In genomic region chr11:32427935-32428664, GRCh38 we compare ENCODE assay signal across 23 cellular contexts. TPM values are rescaled to one million over a fixed set of nuclear protein-coding genes. Genes with fewer than 3 reads are reported as not detected.
DNase-seq lines count a peak whose midpoint lies in the region; ATAC-seq and TF ChIP-seq lines count a peak whose summit lies in the region.
"Had no signal": no experiment of that assay in that cellular context is flagged by ENCODE, and none has a peak within 500 bp of the region (broad histone marks: within the 10 kb centered on the region; RNA-seq: fewer than 3 reads in every experiment).

No MANE protein-coding gene starts in this region.

- no peaks in the 10 kb centered on the region for H3K79me1 ChIP-seq in mesendoderm (ENCODE audit: low read length)

- H4K5ac ChIP-seq in mesendoderm (ENCODE audit: low read length): no peak overlapping the region

- TF ChIP-seq POLR2A in testis (IDR thresholded peaks at IDR 0.05): no peak
- no peak for TF ChIP-seq POLR2A in breast epithelium (IDR thresholded peaks at IDR 0.05)

- no peak overlapping the region for H3K4ac ChIP-seq in mesendoderm (ENCODE audit: low read depth, low read length)

- no peak overlapping the region for H4K8ac ChIP-seq in mesendoderm (ENCODE audit: low read depth, low read length)

- H2BK15ac ChIP-seq in mesendoderm (replicated peaks; ENCODE audit: low read depth): no peak overlapping the region

- H3K9me3 ChIP-seq in testis (no peaks in the 10 kb centered on the region), breast epithelium (no peaks in the 10 kb centered on the region)
- H3K9me3 ChIP-seq: A549, neutrophil, upper lobe of right lung had no signal

- H3K4me2 ChIP-seq in mesendoderm (ENCODE audit: low read length): no peak overlapping the region
- H3K4me2 ChIP-seq: A549 had no signal

- H2BK5ac ChIP-seq in mesendoderm (ENCODE audit: low read length): no peak overlapping the region

- H2AK5ac ChIP-seq in mesendoderm (ENCODE audit: low read length): no peak overlapping the region

- H3K4me1 ChIP-seq in mesendoderm (ENCODE audit: control insufficient read depth, low read depth, low read length): no peaks in the 10 kb centered on the region
- H3K4me1 ChIP-seq in testis: peaks cover 9% of the 10 kb centered on the region
- no peaks in the 10 kb centered on the region for H3K4me1 ChIP-seq in breast epithelium
- H3K4me1 ChIP-seq: A549, upper lobe of right lung had no signal

- CTCF ChIA-PET in activated CD8-positive, alpha-beta memory T cell treated with anti-CD3 and anti-CD28 coated beads, Interleukin-2, amount 10 ng/mL, durations not matched to agents 7 days and 5 days (lab: Charles Lee): no interaction called here

- H3K56ac ChIP-seq in mesendoderm (ENCODE audit: low read length): no peak overlapping the region

- no peak overlapping the region for H2BK120ac ChIP-seq in mesendoderm (ENCODE audit: low read depth, low read length)

- TF ChIP-seq CTCF in testis (IDR thresholded peaks at IDR 0.05): no peak
- TF ChIP-seq CTCF in breast epithelium (IDR thresholded peaks at IDR 0.05): no peak

- no peaks in the 10 kb centered on the region for H3K9me3 Mint-ChIP-seq in activated CD8-positive, alpha-beta memory T cell treated with anti-CD3 and anti-CD28 coated beads, Interleukin-2, amount 10 ng/mL, durations not matched to agents 7 days and 5 days (ENCODE audit: low read depth)
- H3K9me3 Mint-ChIP-seq in activated T-helper 17 cell treated with anti-CD3 and anti-CD28 coated beads, Interleukin-2, amount 50 U/mL, for 72 hours: no peaks in the 10 kb centered on the region
- H3K9me3 Mint-ChIP-seq: activated B cell treated with CpG ODN at 0.5 μM for 24 hours; activated T-helper 1 cell treated with anti-CD3 and anti-CD28 coated beads, Interleukin-12 subunit alpha, Interleukin-12 subunit beta, Interleukin-2, Interleukin-4 antibody, amounts not matched to agents 30 ng/mL and 10 ng/mL and 1 ng/mL, durations not matched to agents 14 hours and 24 hours and 36 hours had no signal

- H3K4me3 Mint-ChIP-seq in activated CD8-positive, alpha-beta memory T cell treated with anti-CD3 and anti-CD28 coated beads, Interleukin-2, amount 10 ng/mL, durations not matched to agents 7 days and 5 days: no peak overlapping the region
- H3K4me3 Mint-ChIP-seq in activated T-helper 17 cell treated with anti-CD3 and anti-CD28 coated beads, Interleukin-2, amount 50 U/mL, for 72 hours: peak overlapping the region; percentile 22
- H3K4me3 Mint-ChIP-seq: activated B cell treated with CpG ODN at 0.5 μM for 24 hours; activated T-helper 1 cell treated with anti-CD3 and anti-CD28 coated beads, Interleukin-12 subunit alpha, Interleukin-12 subunit beta, Interleukin-2, Interleukin-4 antibody, amounts not matched to agents 30 ng/mL and 10 ng/mL and 1 ng/mL, durations not matched to agents 14 hours and 24 hours and 36 hours had no signal

- no peak overlapping the region for H3K18ac ChIP-seq in mesendoderm (ENCODE audit: low read length)

- H3K36me3 Mint-ChIP-seq in activated CD8-positive, alpha-beta memory T cell treated with anti-CD3 and anti-CD28 coated beads, Interleukin-2, amount 10 ng/mL, durations not matched to agents 7 days and 5 days: peaks cover 2% of the 10 kb centered on the region
- no peaks in the 10 kb centered on the region for H3K36me3 Mint-ChIP-seq in activated T-helper 17 cell treated with anti-CD3 and anti-CD28 coated beads, Interleukin-2, amount 50 U/mL, for 72 hours (ENCODE audit: low read depth)

- H3K36me3 ChIP-seq in mesendoderm (ENCODE audit: control insufficient read depth, insufficient read depth, low read length) (no peaks in the 10 kb centered on the region), testis (ENCODE audit: low read depth, missing control alignments) (no peaks in the 10 kb centered on the region), breast epithelium (no peaks in the 10 kb centered on the region)
- H3K36me3 ChIP-seq: BLaER1 treated with 17β-estradiol and CSF1 and Interleukin-3, amounts not matched to agents 10 nM and 100 nM; neutrophil; upper lobe of right lung had no signal

- peaks cover 3% of the 10 kb centered on the region for H3K4me1 Mint-ChIP-seq in activated CD8-positive, alpha-beta memory T cell treated with anti-CD3 and anti-CD28 coated beads, Interleukin-2, amount 10 ng/mL, durations not matched to agents 7 days and 5 days
- H3K4me1 Mint-ChIP-seq in activated T-helper 17 cell treated with anti-CD3 and anti-CD28 coated beads, Interleukin-2, amount 50 U/mL, for 72 hours: no peaks in the 10 kb centered on the region

- no peak overlapping the region for H3K23ac ChIP-seq in mesendoderm (ENCODE audit: low read length)

- peaks cover 54% of the 10 kb centered on the region for H3K27me3 ChIP-seq in mesendoderm (ENCODE audit: insufficient read depth, low read length, poor library complexity)
- no peaks in the 10 kb centered on the region for H3K27me3 ChIP-seq in testis
- peaks cover 4 to 90% of the 10 kb centered on the region in 2 donors for H3K27me3 ChIP-seq in breast epithelium

- no peak overlapping the region for H3K4me3 ChIP-seq in mesendoderm (ENCODE audit: low read length)
- peak overlapping the region in 1 of 2 donors; percentile 75 for H3K4me3 ChIP-seq in testis
- H3K4me3 ChIP-seq in breast epithelium: no peak overlapping the region
- H3K4me3 ChIP-seq: A549, upper lobe of right lung had no signal

- no peak overlapping the region for H3K9ac ChIP-seq in mesendoderm (ENCODE audit: low read length)
- H3K9ac ChIP-seq: BLaER1 treated with 17β-estradiol and CSF1 and Interleukin-3, amounts not matched to agents 10 nM and 100 nM had no signal

- no CpG with 5 or more reads among the region's 41 CpGs for WGBS in mesendoderm (ENCODE audit: extremely low coverage, insufficient coverage, low lambda C conversion rate)
- WGBS in testis, 2 donors: 47 to 81% methylated on average over 23 to 40 of the region's 41 CpGs

- intact Hi-C loops in testis (cut with DNase I; ENCODE audit: low total_unique reads): no loop called here
- intact Hi-C loops in breast epithelium (cut with DNase I; ENCODE audit: low total_unique reads): no loop called here

- peak; percentile 53 for DNase-seq in activated CD8-positive, alpha-beta memory T cell treated with anti-CD3 and anti-CD28 coated beads, Interleukin-2, amount 50 U/mL, for 48 hours
- no peak for DNase-seq in activated CD8-positive, alpha-beta memory T cell treated with anti-CD3 and anti-CD28 coated beads, Interleukin-2, amount 10 ng/mL, durations not matched to agents 7 days and 5 days
- DNase-seq in mesendoderm (peak; percentile 38), testis (no peak), breast epithelium (ENCODE audit: low spot score in 2 of 2) (no peak), NCI-H2196 treated with DMSO at 0.1 percent for 48 hours (lab: John Stamatoyannopoulos, UW; ENCODE audit: unreplicated experiment) (no peak), substantia nigra (lab: John Stamatoyannopoulos, UW) (no peak)
- DNase-seq: activated B cell treated with CpG ODN at 0.5 μM for 24 hours; activated CD8-positive, alpha-beta memory T cell treated with anti-CD3 and anti-CD28 coated beads for 24 hours; cortex of kidney; hypothalamus; NCI-H1694; PC-3; upper lobe of right lung had no signal

- no peak for ATAC-seq in activated CD8-positive, alpha-beta memory T cell treated with anti-CD3 and anti-CD28 coated beads, Interleukin-2, amount 10 ng/mL, durations not matched to agents 7 days and 5 days
- ATAC-seq in activated T-helper 17 cell treated with anti-CD3 and anti-CD28 coated beads, Interleukin-2, amount 50 U/mL, for 72 hours (replicated peaks): no peak
- ATAC-seq: A549, PC-3, upper lobe of right lung had no signal

- H3K27ac ChIP-seq in mesendoderm (ENCODE audit: low read depth, low read length): no peak overlapping the region
- peak overlapping the region; percentile 81 to 91 for H3K27ac ChIP-seq in testis
- no peak overlapping the region for H3K27ac ChIP-seq in breast epithelium
- no peak overlapping the region for H3K27ac ChIP-seq in substantia nigra (ENCODE audit: low read depth, low read length, poor library complexity, severe bottlenecking)
- H3K27ac ChIP-seq: A549; BLaER1 treated with 17β-estradiol and CSF1 and Interleukin-3, amounts not matched to agents 10 nM and 100 nM; HL-60; neutrophil; upper lobe of right lung had no signal

- H3K27ac Mint-ChIP-seq in activated CD8-positive, alpha-beta memory T cell treated with anti-CD3 and anti-CD28 coated beads, Interleukin-2, amount 10 ng/mL, durations not matched to agents 7 days and 5 days: no peak overlapping the region
- H3K27ac Mint-ChIP-seq in activated T-helper 17 cell treated with anti-CD3 and anti-CD28 coated beads, Interleukin-2, amount 50 U/mL, for 72 hours: no peak overlapping the region
- H3K27ac Mint-ChIP-seq: activated B cell treated with CpG ODN at 0.5 μM for 24 hours; activated T-helper 1 cell treated with anti-CD3 and anti-CD28 coated beads, Interleukin-12 subunit alpha, Interleukin-12 subunit beta, Interleukin-2, Interleukin-4 antibody, amounts not matched to agents 30 ng/mL and 10 ng/mL and 1 ng/mL, durations not matched to agents 14 hours and 24 hours and 36 hours had no signal

- no peaks in the 10 kb centered on the region for H3K79me2 ChIP-seq in mesendoderm (ENCODE audit: control insufficient read depth, insufficient read depth, low read length)

- H3K27me3 Mint-ChIP-seq in activated CD8-positive, alpha-beta memory T cell treated with anti-CD3 and anti-CD28 coated beads, Interleukin-2, amount 10 ng/mL, durations not matched to agents 7 days and 5 days: peaks cover 97% of the 10 kb centered on the region
- peaks cover 66% of the 10 kb centered on the region for H3K27me3 Mint-ChIP-seq in activated T-helper 17 cell treated with anti-CD3 and anti-CD28 coated beads, Interleukin-2, amount 50 U/mL, for 72 hours

RNA-seq across cellular contexts. Expression of gene WT1, which starts 7.2 kb away (rescaled TPM):
- total RNA-seq in activated CD8-positive, alpha-beta memory T cell treated with anti-CD3 and anti-CD28 coated beads, Interleukin-2, amount 10 ng/mL, durations not matched to agents 7 days and 5 days: not detected
- total RNA-seq in activated T-helper 17 cell treated with anti-CD3 and anti-CD28 coated beads, Interleukin-2, amount 50 U/mL, for 72 hours: not detected
- 1.0 TPM for polyA plus RNA-seq in mesendoderm (2013, experiment 1 of 2)
- polyA plus RNA-seq in mesendoderm (2013, experiment 2 of 2): 0.92 TPM
- total RNA-seq in testis (100 to 1,000 TPM; 189 to 278 TPM), breast epithelium (10 to 100 TPM in 1 of 3 donors, under 1 TPM in 1, not detected in 1; 0.66 to 11.6 TPM)
- 62.2 TPM for polyA plus RNA-seq in testis (ENCODE audit: insufficient read depth, low read depth, low replicate concordance)
- total RNA-seq: activated B cell treated with CpG ODN at 0.5 μM for 24 hours; activated T-helper 1 cell treated with anti-CD3 and anti-CD28 coated beads, Interleukin-12 subunit alpha, Interleukin-12 subunit beta, Interleukin-2, Interleukin-4 antibody, amounts not matched to agents 30 ng/mL and 10 ng/mL and 1 ng/mL, durations not matched to agents 14 hours and 24 hours and 36 hours; G401; H4; T-helper 2 cell treated with Interferon-gamma antibody and Interleukin-4, amounts not matched to agents 100 ng/mL and 5 ng/mL, for 36 hours had no signal

Comparison
In these comparisons a context has a peak if more than half of its experiments do, and no peak if none do; other contexts are left out.
1. DNase-seq: peak in activated CD8-positive, alpha-beta memory T cell treated with anti-CD3 and anti-CD28 coated beads, Interleukin-2, amount 50 U/mL, for 48 hours (single experiment) and mesendoderm (single experiment); none in activated CD8-positive, alpha-beta memory T cell treated with anti-CD3 and anti-CD28 coated beads, Interleukin-2, amount 10 ng/mL, durations not matched to agents 7 days and 5 days (single experiment), testis (single experiment), breast epithelium (0 of 2), NCI-H2196 treated with DMSO at 0.1 percent for 48 hours (single experiment) and substantia nigra (0 of 49).
2. H3K27ac ChIP-seq: peak in testis (2 of 2); none in mesendoderm (single experiment), breast epithelium (0 of 2) and substantia nigra (single experiment).
3. RNA of gene WT1, which starts 7.2 kb away (total RNA-seq): 189 to 278 TPM in testis; 0.66 to 11.6 TPM in breast epithelium, not detected in activated CD8-positive, alpha-beta memory T cell treated with anti-CD3 and anti-CD28 coated beads, Interleukin-2, amount 10 ng/mL, durations not matched to agents 7 days and 5 days and not detected in activated T-helper 17 cell treated with anti-CD3 and anti-CD28 coated beads, Interleukin-2, amount 50 U/mL, for 72 hours; every median in the first group is over 10 times any median in the second.